ENCODE assay signal across 8 cellular contexts in the genomic region with DNA sequence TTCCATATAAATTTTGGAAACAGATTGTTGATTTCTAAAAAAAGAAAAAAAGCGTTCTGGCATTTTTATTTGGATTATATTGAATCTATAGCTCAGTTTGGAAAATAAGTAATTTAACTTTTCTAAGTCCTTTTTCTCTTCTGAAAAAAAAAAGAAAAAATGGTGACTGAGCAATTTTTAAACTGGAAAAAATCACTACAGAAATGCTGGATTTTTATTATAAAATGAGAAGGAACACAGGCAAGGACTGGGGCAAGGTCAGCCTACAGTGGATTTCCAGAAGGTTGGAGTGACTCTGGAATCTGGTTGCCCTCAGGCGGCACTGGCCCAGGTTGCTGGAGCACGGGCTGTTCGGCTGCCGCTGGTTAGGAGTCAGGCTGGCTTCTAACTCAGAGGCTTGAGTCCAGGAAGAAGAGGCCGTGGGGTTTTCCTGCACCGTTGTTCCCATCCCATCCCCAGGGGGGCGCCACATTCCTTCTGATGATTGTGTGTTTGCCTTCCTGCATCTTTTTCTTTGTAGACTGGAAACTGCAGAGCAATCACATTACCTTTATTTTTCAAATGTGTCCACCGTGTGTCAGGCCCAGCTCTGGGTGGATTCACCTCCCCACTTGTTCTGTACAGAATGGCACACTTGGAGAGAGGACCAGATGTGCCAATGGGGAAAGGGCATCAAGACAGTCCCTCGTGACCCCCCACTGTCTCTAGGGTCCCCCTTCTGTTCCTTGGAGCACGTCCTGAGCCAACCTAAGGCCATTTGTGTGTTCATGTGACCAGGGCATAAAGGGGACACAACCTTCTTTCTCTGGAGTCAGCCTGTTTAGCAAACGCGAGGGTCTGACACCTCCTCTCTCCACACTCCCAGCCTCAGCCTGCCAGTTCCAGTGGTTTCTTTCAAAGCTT. TPM values are rescaled to one million over a fixed set of nuclear protein-coding genes. Genes with fewer than 3 reads are reported as not detected.
A peak's percentile ranks its signal among the peaks of the same experiment; 100 is the strongest.
DNase-seq lines count a peak whose midpoint lies in the region; ATAC-seq lines count a peak whose summit lies in the region.

No MANE protein-coding gene starts in this region.

- peaks cover 8% of the 10 kb centered on the region for H3K27me3 Mint-ChIP-seq in stimulated activated naive CD8-positive, alpha-beta T cell treated with anti-CD3 and anti-CD28 coated beads, Interleukin-15, amount 100 ng/mL, for 72 hours

- no peaks in the 10 kb centered on the region for H3K9me3 Mint-ChIP-seq in stimulated activated naive CD8-positive, alpha-beta T cell treated with anti-CD3 and anti-CD28 coated beads, Interleukin-15, amount 100 ng/mL, for 72 hours

- no peak overlapping the region for H3K4me3 Mint-ChIP-seq in stimulated activated naive CD8-positive, alpha-beta T cell treated with anti-CD3 and anti-CD28 coated beads, Interleukin-15, amount 100 ng/mL, for 72 hours

- peak; percentile 57 for DNase-seq in activated gamma-delta T cell treated with Interleukin-2 at 50 U/mL for 16 hours
- DNase-seq in activated gamma-delta T cell (lab: John Stamatoyannopoulos, UW) = no peak
- DNase-seq in NCI-H2107 (lab: John Stamatoyannopoulos, UW) = peak; percentile 36
- peak; percentile 78 for DNase-seq in activated CD4-positive, alpha-beta T cell treated with anti-CD3 and anti-CD28 coated beads for 48 hours
- DNase-seq in effector CD4-positive, alpha-beta T cell = peak; percentile 28
- DNase-seq in mucosa of gallbladder (ENCODE audit: low spot score) = peak; percentile 81
- peak; percentile 54 to 67 for DNase-seq in stimulated activated naive CD8-positive, alpha-beta T cell treated with anti-CD3 and anti-CD28 coated beads, Interleukin-15, amount 100 ng/mL, for 72 hours
- DNase-seq in GOT3 (lab: John Stamatoyannopoulos, UW) = no peak

- peak; percentile 66 for ATAC-seq in stimulated activated naive CD8-positive, alpha-beta T cell treated with anti-CD3 and anti-CD28 coated beads, Interleukin-15, amount 100 ng/mL, for 72 hours

- H3K4me1 Mint-ChIP-seq in stimulated activated naive CD8-positive, alpha-beta T cell treated with anti-CD3 and anti-CD28 coated beads, Interleukin-15, amount 100 ng/mL, for 72 hours = peaks cover 4% of the 10 kb centered on the region

- peak overlapping the region in 1 of 2 donors; percentile 86 for H3K27ac Mint-ChIP-seq in stimulated activated naive CD8-positive, alpha-beta T cell treated with anti-CD3 and anti-CD28 coated beads, Interleukin-15, amount 100 ng/mL, for 72 hours

RNA-seq across cellular contexts. Expression of a gene that starts 44.5 kb away (rescaled TPM):
- total RNA-seq in mucosa of gallbladder = 65.7 TPM

Comparison
In these comparisons a context has a peak if more than half of its experiments do, and no peak if none do; other contexts are left out.
1. DNase-seq: peak in activated gamma-delta T cell treated with Interleukin-2 at 50 U/mL for 16 hours (single experiment), NCI-H2107 (single experiment), activated CD4-positive, alpha-beta T cell treated with anti-CD3 and anti-CD28 coated beads for 48 hours (single experiment), effector CD4-positive, alpha-beta T cell (single experiment), mucosa of gallbladder (single experiment) and stimulated activated naive CD8-positive, alpha-beta T cell treated with anti-CD3 and anti-CD28 coated beads, Interleukin-15, amount 100 ng/mL, for 72 hours (2 of 2); none in activated gamma-delta T cell (single experiment) and GOT3 (single experiment).